Comparison of ENCODE assay signal across 2 cellular contexts in genomic region chr3:38990621-38991020, GRCh38.
TF ChIP-seq lines count a peak whose summit lies in the region.

No MANE protein-coding gene starts in this region.

TF ChIP-seq in SK-N-SH, 30 proteins besides CTCF, POLR2A, EP300 and RAD21 (continued from another document):
- TF ChIP-seq REST (IDR thresholded peaks at IDR 0.05; ENCODE audit: low read depth, low read length) (no peak), RCOR1 (IDR thresholded peaks at IDR 0.05; ENCODE audit: low read length) (no peak), RFX5 (IDR thresholded peaks at IDR 0.05; ENCODE audit: low read length) (no peak), NRF1 (IDR thresholded peaks at IDR 0.05; ENCODE audit: low read depth, low read length) (no peak), RXRA (IDR thresholded peaks at IDR 0.05; ENCODE audit: borderline replicate concordance, low read depth) (no peak), JUND (IDR thresholded peaks at IDR 0.05) (no peak), EZH2phosphoT487 (IDR thresholded peaks at IDR 0.05; ENCODE audit: borderline replicate concordance, low read depth) (no peak), FOXM1 (IDR thresholded peaks at IDR 0.05; ENCODE audit: low read depth) (no peak), ELF1 (IDR thresholded peaks at IDR 0.05) (no peak), MXI1 (IDR thresholded peaks at IDR 0.05; ENCODE audit: low read depth, low read length) (no peak), SIN3A (IDR thresholded peaks at IDR 0.05; ENCODE audit: borderline replicate concordance, low read depth, low read length) (no peak), FOSL2 (IDR thresholded peaks at IDR 0.05; ENCODE audit: borderline replicate concordance, low read depth) (no peak)
- TF ChIP-seq, protein P1, sequence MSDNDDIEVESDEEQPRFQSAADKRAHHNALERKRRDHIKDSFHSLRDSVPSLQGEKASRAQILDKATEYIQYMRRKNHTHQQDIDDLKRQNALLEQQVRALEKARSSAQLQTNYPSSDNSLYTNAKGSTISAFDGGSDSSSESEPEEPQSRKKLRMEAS (IDR thresholded peaks at IDR 0.05; ENCODE audit: low read depth): no peak
- TF ChIP-seq, protein P2, sequence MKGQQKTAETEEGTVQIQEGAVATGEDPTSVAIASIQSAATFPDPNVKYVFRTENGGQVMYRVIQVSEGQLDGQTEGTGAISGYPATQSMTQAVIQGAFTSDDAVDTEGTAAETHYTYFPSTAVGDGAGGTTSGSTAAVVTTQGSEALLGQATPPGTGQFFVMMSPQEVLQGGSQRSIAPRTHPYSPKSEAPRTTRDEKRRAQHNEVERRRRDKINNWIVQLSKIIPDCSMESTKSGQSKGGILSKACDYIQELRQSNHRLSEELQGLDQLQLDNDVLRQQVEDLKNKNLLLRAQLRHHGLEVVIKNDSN (IDR thresholded peaks at IDR 0.05; ENCODE audit: borderline replicate concordance, low read depth): no peak

TF ChIP-seq in SK-N-SH treated with all-trans-retinoic acid at 6 μM for 48 hours, 23 proteins besides CTCF, POLR2A, EP300 and RAD21 (continued from another document):
- TF ChIP-seq, protein P3, sequence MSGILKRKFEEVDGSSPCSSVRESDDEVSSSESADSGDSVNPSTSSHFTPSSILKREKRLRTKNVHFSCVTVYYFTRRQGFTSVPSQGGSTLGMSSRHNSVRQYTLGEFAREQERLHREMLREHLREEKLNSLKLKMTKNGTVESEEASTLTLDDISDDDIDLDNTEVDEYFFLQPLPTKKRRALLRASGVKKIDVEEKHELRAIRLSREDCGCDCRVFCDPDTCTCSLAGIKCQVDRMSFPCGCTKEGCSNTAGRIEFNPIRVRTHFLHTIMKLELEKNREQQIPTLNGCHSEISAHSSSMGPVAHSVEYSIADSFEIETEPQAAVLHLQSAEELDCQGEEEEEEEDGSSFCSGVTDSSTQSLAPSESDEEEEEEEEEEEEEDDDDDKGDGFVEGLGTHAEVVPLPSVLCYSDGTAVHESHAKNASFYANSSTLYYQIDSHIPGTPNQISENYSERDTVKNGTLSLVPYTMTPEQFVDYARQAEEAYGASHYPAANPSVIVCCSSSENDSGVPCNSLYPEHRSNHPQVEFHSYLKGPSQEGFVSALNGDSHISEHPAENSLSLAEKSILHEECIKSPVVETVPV (CRISPR knock-in tag; IDR thresholded peaks at IDR 0.05): no peak
- no peak for TF ChIP-seq ZNF8 (CRISPR knock-in tag; IDR thresholded peaks at IDR 0.05)
- TF ChIP-seq ZFP30 (CRISPR knock-in tag; IDR thresholded peaks at IDR 0.05): no peak
- no peak for TF ChIP-seq ARNTL (CRISPR knock-in tag; IDR thresholded peaks at IDR 0.05; ENCODE audit: borderline replicate concordance, low read depth)
- no peak for TF ChIP-seq BACH2 (CRISPR knock-in tag; IDR thresholded peaks at IDR 0.05; ENCODE audit: borderline replicate concordance)
- no peak for TF ChIP-seq ISL1 (CRISPR knock-in tag; IDR thresholded peaks at IDR 0.05)
- no peak for TF ChIP-seq PATZ1 (CRISPR knock-in tag; IDR thresholded peaks at IDR 0.05; ENCODE audit: borderline replicate concordance)
- no peak for TF ChIP-seq GLIS3 (CRISPR knock-in tag; IDR thresholded peaks at IDR 0.05)
- TF ChIP-seq ZFP3 (CRISPR knock-in tag; IDR thresholded peaks at IDR 0.05): no peak
- TF ChIP-seq TSHZ2 (CRISPR knock-in tag; IDR thresholded peaks at IDR 0.05): no peak
- TF ChIP-seq PPARA (CRISPR knock-in tag; IDR thresholded peaks at IDR 0.05; ENCODE audit: borderline replicate concordance): no peak
